Comparison of ENCODE assay signal across 18 cellular contexts in the genomic region with DNA sequence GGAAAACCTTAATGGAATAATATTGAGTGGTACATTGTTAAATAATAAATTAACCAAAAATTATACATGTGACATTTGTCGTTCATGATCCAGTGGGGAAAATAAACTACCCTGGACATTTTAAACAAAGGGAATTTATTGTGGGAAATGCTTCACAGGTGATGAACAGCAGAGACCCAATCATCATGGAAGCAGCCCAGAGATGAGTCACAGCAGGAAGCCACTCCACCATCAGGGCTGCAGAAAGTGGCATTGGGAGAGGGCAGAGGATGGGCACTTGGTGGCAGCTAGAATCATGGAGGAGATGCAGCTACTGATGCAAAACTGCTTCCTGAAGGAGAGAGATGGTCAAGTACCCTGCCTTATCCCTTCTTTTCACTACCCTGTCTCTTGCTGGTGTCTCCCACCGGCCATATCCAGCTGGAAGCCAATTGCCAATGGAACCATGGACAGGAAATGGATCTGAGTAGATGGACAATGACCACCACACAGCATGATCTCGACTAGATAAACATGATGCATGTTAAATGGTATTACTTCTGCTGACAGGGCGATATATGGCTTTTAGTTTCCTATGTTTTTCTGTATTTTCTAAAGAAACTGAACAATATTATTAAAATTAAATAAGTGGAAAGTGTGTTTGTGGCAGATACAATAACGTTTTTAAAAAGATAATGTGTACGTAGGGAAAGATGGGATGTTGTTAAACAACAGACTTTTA.
DNase-seq lines count a peak whose midpoint lies in the region; ATAC-seq, FAIRE-seq and TF ChIP-seq lines count a peak whose summit lies in the region.
"Had no signal": no experiment of that assay in that cellular context is flagged by ENCODE, and none has a peak within 500 bp of the region (broad histone marks: within the 10 kb centered on the region; RNA-seq: fewer than 3 reads in every experiment).

No MANE protein-coding gene starts in this region.

- H3K27me3 ChIP-seq in KMS-11 (ENCODE audit: insufficient read depth, low read depth), result no peaks in the 10 kb centered on the region
- H3K27me3 ChIP-seq in CD8-positive, alpha-beta memory T cell (ENCODE audit: insufficient read depth, low read length, poor library complexity, severe bottlenecking), result no peaks in the 10 kb centered on the region
- H3K27me3 ChIP-seq: BE2C had no signal

- TF ChIP-seq CTCF in KMS-11 (conservative IDR thresholded peaks at IDR 0.05; ENCODE audit: low read depth, low read length), result no peak

- peak overlapping the region; percentile 99; the same call in 1 of the 2 replicates for H3K9ac ChIP-seq in KMS-11

- H3K4me3 ChIP-seq in KMS-11 (IDR thresholded peaks at IDR 0.05; ENCODE audit: insufficient read depth, low read depth, low read length), result no peak overlapping the region
- no peak overlapping the region for H3K4me3 ChIP-seq in CD8-positive, alpha-beta memory T cell (ENCODE audit: low read length)
- H3K4me3 ChIP-seq: skin epidermis had no signal

- FAIRE-seq in GM12892 (lab: Jason Lieb, UNC), result peak; percentile 76
- FAIRE-seq: D721Med had no signal

- peak; percentile 19; the same call in 2 of the 3 replicates for ATAC-seq in SK-N-SH treated with all-trans-retinoic acid at 6 μM for 48 hours
- ATAC-seq in HG03135 (IDR thresholded peaks at IDR 0.05; ENCODE audit: unreplicated experiment), result no peak

- H3K27me3 Mint-ChIP-seq in CD8-positive, alpha-beta memory T cell, result peaks cover 1 to 25% of the 10 kb centered on the region in 2 donors

- TF ChIP-seq POLR2A in GM12892 (IDR thresholded peaks at IDR 0.05; ENCODE audit: low read depth, low read length), result no peak

- H2AFZ ChIP-seq in KMS-11 (ENCODE audit: low read depth), result peak overlapping the region; percentile 41

- no peaks in the 10 kb centered on the region for H4K20me1 ChIP-seq in KMS-11 (ENCODE audit: insufficient read depth)

- H3K4me3 Mint-ChIP-seq in CD8-positive, alpha-beta memory T cell, result no peak overlapping the region
- H3K4me3 Mint-ChIP-seq: mesothelial cell of epicardium; nephron progenitor cell; T-helper 2 cell treated with Interferon-gamma antibody and Interleukin-4, amounts not matched to agents 5 μg/mL and 100 μg/mL, for 36 hours had no signal

- H3K27ac Mint-ChIP-seq in CD8-positive, alpha-beta memory T cell, result no peak overlapping the region
- H3K27ac Mint-ChIP-seq: mesothelial cell of epicardium; nephron progenitor cell; T-helper 2 cell treated with Interferon-gamma antibody and Interleukin-4, amounts not matched to agents 5 μg/mL and 100 μg/mL, for 36 hours had no signal

- H3K9me3 ChIP-seq in CD8-positive, alpha-beta memory T cell (ENCODE audit: low read length), result no peaks in the 10 kb centered on the region
- H3K9me3 ChIP-seq: BE2C had no signal

- no peaks in the 10 kb centered on the region for H3K9me3 Mint-ChIP-seq in CD8-positive, alpha-beta memory T cell
- H3K9me3 Mint-ChIP-seq: T-helper 2 cell treated with Interferon-gamma antibody and Interleukin-4, amounts not matched to agents 5 μg/mL and 100 μg/mL, for 36 hours had no signal

- peak overlapping the region; percentile 98 for H3K4me2 ChIP-seq in KMS-11

- peak overlapping the region; percentile 99 for H3K27ac ChIP-seq in KMS-11
- no peak overlapping the region for H3K27ac ChIP-seq in CD8-positive, alpha-beta memory T cell (ENCODE audit: low read depth, low read length)

- peaks cover 45% of the 10 kb centered on the region for H3K79me2 ChIP-seq in KMS-11 (ENCODE audit: insufficient read depth, low read depth)

- no peaks in the 10 kb centered on the region for H3K4me1 Mint-ChIP-seq in CD8-positive, alpha-beta memory T cell
- H3K4me1 Mint-ChIP-seq: mesothelial cell of epicardium, nephron progenitor cell had no signal

- DNase-seq in GM12892 (ENCODE audit: insufficient read length), result no peak
- DNase-seq in kidney tubule cell (ENCODE audit: low spot score), result peak; percentile 81
- no peak for DNase-seq in CD8-positive, alpha-beta memory T cell
- DNase-seq in activated gamma-delta T cell treated with Interleukin-2 at 50 U/mL for 16 hours, result no peak
- DNase-seq in glomerular visceral epithelial cell (ENCODE audit: extremely low spot score), result no peak
- DNase-seq: activated naive CD4-positive, alpha-beta T cell; central memory CD4-positive, alpha-beta T cell; NCI-H1417 treated with DMSO at 0.1 percent for 48 hours; SIG-M5 had no signal

- CTCF ChIA-PET in CD8-positive, alpha-beta memory T cell (lab: Charles Lee), result no interaction called here

- no peaks in the 10 kb centered on the region for H3K36me3 Mint-ChIP-seq in CD8-positive, alpha-beta memory T cell
- H3K36me3 Mint-ChIP-seq: mesothelial cell of epicardium had no signal

- peaks cover 67% of the 10 kb centered on the region for H3K4me1 ChIP-seq in KMS-11 (ENCODE audit: low read depth, poor library complexity, severe bottlenecking)
- no peaks in the 10 kb centered on the region for H3K4me1 ChIP-seq in CD8-positive, alpha-beta memory T cell (ENCODE audit: insufficient read depth, low read length)
- H3K4me1 ChIP-seq: BE2C had no signal

- POLR2A ChIA-PET in CD8-positive, alpha-beta memory T cell (lab: Charles Lee), result no interaction called here

- no peaks in the 10 kb centered on the region for H3K36me3 ChIP-seq in KMS-11 (ENCODE audit: insufficient read depth)
- H3K36me3 ChIP-seq in CD8-positive, alpha-beta memory T cell (ENCODE audit: insufficient read depth, low read length), result no peaks in the 10 kb centered on the region
- H3K36me3 ChIP-seq: BE2C had no signal

TF ChIP-seq in SK-N-SH treated with all-trans-retinoic acid at 6 μM for 48 hours, 23 proteins besides CTCF, POLR2A, EP300 and RAD21:
- TF ChIP-seq TOX (CRISPR knock-in tag; IDR thresholded peaks at IDR 0.05; ENCODE audit: borderline replicate concordance) (no peak), ZNF70 (CRISPR knock-in tag; IDR thresholded peaks at IDR 0.05) (no peak)
